ENCODE assay signal across 17 cellular contexts in the genomic region with DNA sequence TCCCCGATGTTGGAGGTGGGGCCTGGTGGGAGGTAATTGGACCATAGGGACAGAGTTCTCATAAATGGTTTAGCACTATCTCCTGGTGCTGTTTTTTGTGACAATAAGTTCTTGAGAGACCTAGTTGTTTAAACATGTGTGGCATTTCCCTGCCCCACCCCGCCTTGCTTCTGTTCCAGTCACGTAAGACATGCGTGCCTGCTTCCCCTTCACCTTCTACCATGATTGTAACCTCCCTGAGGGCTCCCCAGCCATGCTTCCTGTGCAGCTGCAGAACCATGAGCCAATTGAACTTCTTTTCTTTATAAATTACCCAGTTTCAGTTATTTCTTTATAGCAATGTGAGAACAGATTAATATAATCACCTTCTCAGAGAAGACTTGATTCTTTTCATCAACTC. TPM values are rescaled to one million over a fixed set of nuclear protein-coding genes. Genes with fewer than 3 reads are reported as not detected.
A peak's percentile ranks its signal among the peaks of the same experiment; 100 is the strongest.
DNase-seq lines count a peak whose midpoint lies in the region; ATAC-seq and TF ChIP-seq lines count a peak whose summit lies in the region.
"Had no signal": no experiment of that assay in that cellular context is flagged by ENCODE, and none has a peak within 500 bp of the region (broad histone marks: within the 10 kb centered on the region; RNA-seq: fewer than 3 reads in every experiment).

No MANE protein-coding gene starts in this region.

- in situ Hi-C loops in gastrocnemius medialis (cut with MboI; ENCODE audit: low sequenced_read_pairs in 4 of 4): no loop called here

- intact Hi-C loops in gastrocnemius medialis (cut with DNase I; ENCODE audit: low total_unique reads): no loop called here

- no peak overlapping the region for H3K27ac Mint-ChIP-seq in GM23338
- no peak overlapping the region for H3K27ac Mint-ChIP-seq in naive thymus-derived CD8-positive, alpha-beta T cell
- H3K27ac Mint-ChIP-seq: CD14-positive monocyte; CD8-positive, alpha-beta T cell; IgD-negative memory B cell had no signal

- POLR2A ChIA-PET in naive thymus-derived CD8-positive, alpha-beta T cell (lab: Charles Lee): no interaction called here

- H3K4me2 ChIP-seq in DOHH2 (ENCODE audit: low read length) (peak overlapping the region; percentile 5; the same call in 1 of the 2 replicates), GM23338 (no peak overlapping the region)
- H3K4me2 ChIP-seq: A549 had no signal

- peaks cover 6% of the 10 kb centered on the region for H3K27me3 Mint-ChIP-seq in GM23338 (ENCODE audit: insufficient read depth, low read depth, poor library complexity)
- H3K27me3 Mint-ChIP-seq in naive thymus-derived CD8-positive, alpha-beta T cell: peaks cover 0 to 2% (median 1%) of the 10 kb centered on the region in 5 donors

- DNase-seq in GM23338 (ENCODE audit: low spot score) (no peak), epithelial cell of prostate (ENCODE audit: low read depth, low spot score) (no peak), gastrocnemius medialis (no peak)
- DNase-seq in activated naive CD4-positive, alpha-beta T cell treated with anti-CD3 and anti-CD28 coated beads, Interleukin-2, amount 50 U/mL, for 16 hours: no peak
- no peak for DNase-seq in naive thymus-derived CD8-positive, alpha-beta T cell
- DNase-seq: BE2C; CD8-positive, alpha-beta T cell; COR-L47; DMS153; DMS79 treated with DMSO at 0.1 percent for 48 hours; GDM1 had no signal

- peaks cover 34% of the 10 kb centered on the region for H3K4me1 Mint-ChIP-seq in GM23338
- peaks cover 14 to 27% (median 25%) of the 10 kb centered on the region in 4 donors for H3K4me1 Mint-ChIP-seq in naive thymus-derived CD8-positive, alpha-beta T cell

- H3K27ac ChIP-seq in DOHH2 (ENCODE audit: low read depth, low read length) (no peak overlapping the region), GM23338 (ENCODE audit: low read depth) (no peak overlapping the region), epithelial cell of prostate (peak overlapping the region; percentile 36), gastrocnemius medialis (peak overlapping the region; percentile 13 to 92 (median 90))
- H3K27ac ChIP-seq: A549 had no signal

- no peak overlapping the region for H3K4me3 Mint-ChIP-seq in GM23338
- no peak overlapping the region for H3K4me3 Mint-ChIP-seq in naive thymus-derived CD8-positive, alpha-beta T cell
- H3K4me3 Mint-ChIP-seq: CD14-positive monocyte; CD8-positive, alpha-beta T cell had no signal

- H3K9me3 Mint-ChIP-seq in GM23338: no peaks in the 10 kb centered on the region; the same call in 2 of the 3 replicates
- H3K9me3 Mint-ChIP-seq in naive thymus-derived CD8-positive, alpha-beta T cell: no peaks in the 10 kb centered on the region
- H3K9me3 Mint-ChIP-seq: CD8-positive, alpha-beta T cell; IgD-negative memory B cell had no signal

- H3K4me3 ChIP-seq in DOHH2 (ENCODE audit: low read length) (no peak overlapping the region), GM23338 (no peak overlapping the region), gastrocnemius medialis (no peak overlapping the region)
- H3K4me3 ChIP-seq: A549, HAP-1 had no signal

- ATAC-seq in GM23338 (no peak), gastrocnemius medialis (no peak), GM18858 (IDR thresholded peaks at IDR 0.05; ENCODE audit: unreplicated experiment) (no peak)
- no peak for ATAC-seq in naive thymus-derived CD8-positive, alpha-beta T cell
- ATAC-seq: A549; CD8-positive, alpha-beta T cell had no signal

- H3K27me3 ChIP-seq in DOHH2 (ENCODE audit: control insufficient read depth, low read length) (no peaks in the 10 kb centered on the region), GM23338 (ENCODE audit: insufficient read depth) (no peaks in the 10 kb centered on the region), gastrocnemius medialis (no peaks in the 10 kb centered on the region)

- peaks cover 71% of the 10 kb centered on the region for H3K4me1 ChIP-seq in DOHH2 (ENCODE audit: control insufficient read depth, low read length)
- peaks cover 29% of the 10 kb centered on the region for H3K4me1 ChIP-seq in GM23338 (ENCODE audit: insufficient read depth)
- peaks cover 18 to 40% of the 10 kb centered on the region in 2 donors for H3K4me1 ChIP-seq in gastrocnemius medialis
- H3K4me1 ChIP-seq: BE2C had no signal

- H3K9me3 ChIP-seq in DOHH2 (ENCODE audit: control insufficient read depth, insufficient read depth, low read length) (peaks cover 4% of the 10 kb centered on the region; the same call in 1 of the 2 replicates), gastrocnemius medialis (no peaks in the 10 kb centered on the region)
- H3K9me3 ChIP-seq: A549, BE2C, HAP-1 had no signal

- no peak for TF ChIP-seq POLR2A in gastrocnemius medialis (IDR thresholded peaks at IDR 0.05)

- H4K20me1 ChIP-seq in DOHH2 (ENCODE audit: control insufficient read depth, insufficient read depth, low read depth, low read length): no peaks in the 10 kb centered on the region
- no peaks in the 10 kb centered on the region for H4K20me1 ChIP-seq in GM23338 (replicated peaks; ENCODE audit: insufficient read depth)

- H2AFZ ChIP-seq in GM23338: 0 out of 2 replicates have a peak overlapping the region, but pooled peaks have one; percentile 35

- H3K9me2 ChIP-seq in DOHH2 (replicated peaks; ENCODE audit: control insufficient read depth, low read length): no peaks in the 10 kb centered on the region
- no peaks in the 10 kb centered on the region for H3K9me2 ChIP-seq in GM23338 (ENCODE audit: insufficient read depth)

- TF ChIP-seq CTCF in DOHH2 (IDR thresholded peaks at IDR 0.05; ENCODE audit: low read depth, low read length, poor library complexity, severe bottlenecking) (no peak), GM23338 (conservative IDR thresholded peaks at IDR 0.05; ENCODE audit: low read depth in 2 of 2) (no peak), gastrocnemius medialis (IDR thresholded peaks at IDR 0.05 in 4 of 5, conservative IDR thresholded peaks at IDR 0.05 in 1 of 5) (no peak)

- H3K79me2 ChIP-seq in DOHH2 (ENCODE audit: control insufficient read depth, low read length): peaks cover 36% of the 10 kb centered on the region
- H3K79me2 ChIP-seq in GM23338 (replicated peaks; ENCODE audit: insufficient read depth): peaks cover 3% of the 10 kb centered on the region; the same call in 1 of the 2 replicates

- peaks cover 23% of the 10 kb centered on the region for H3K36me3 ChIP-seq in DOHH2 (ENCODE audit: control insufficient read depth, low read length)
- no peaks in the 10 kb centered on the region for H3K36me3 ChIP-seq in GM23338 (ENCODE audit: insufficient read depth)
- H3K36me3 ChIP-seq in gastrocnemius medialis: no peaks in the 10 kb centered on the region
- H3K36me3 ChIP-seq: BE2C, HAP-1 had no signal

- peaks cover 4% of the 10 kb centered on the region for H3F3A ChIP-seq in DOHH2 (ENCODE audit: control insufficient read depth, insufficient read depth)
- H3F3A ChIP-seq in GM23338 (replicated peaks; ENCODE audit: low read depth): peaks cover 10% of the 10 kb centered on the region; the same call in 1 of the 2 replicates

- no peaks in the 10 kb centered on the region for H3K36me3 Mint-ChIP-seq in GM23338 (ENCODE audit: low read depth)
- no peaks in the 10 kb centered on the region for H3K36me3 Mint-ChIP-seq in naive thymus-derived CD8-positive, alpha-beta T cell
- H3K36me3 Mint-ChIP-seq: IgD-negative memory B cell had no signal

TF ChIP-seq in GM23338, 12 proteins besides CTCF, POLR2A, EP300 and RAD21 (continues in another document):
- TF ChIP-seq ZNF331 (CRISPR knock-in tag; IDR thresholded peaks at IDR 0.05; ENCODE audit: low read depth) (no peak), POLR2AphosphoS5 (IDR thresholded peaks at IDR 0.05; ENCODE audit: low read depth) (no peak), JUNB (IDR thresholded peaks at IDR 0.05; ENCODE audit: unreplicated experiment) (no peak)
- TF ChIP-seq, protein P1, sequence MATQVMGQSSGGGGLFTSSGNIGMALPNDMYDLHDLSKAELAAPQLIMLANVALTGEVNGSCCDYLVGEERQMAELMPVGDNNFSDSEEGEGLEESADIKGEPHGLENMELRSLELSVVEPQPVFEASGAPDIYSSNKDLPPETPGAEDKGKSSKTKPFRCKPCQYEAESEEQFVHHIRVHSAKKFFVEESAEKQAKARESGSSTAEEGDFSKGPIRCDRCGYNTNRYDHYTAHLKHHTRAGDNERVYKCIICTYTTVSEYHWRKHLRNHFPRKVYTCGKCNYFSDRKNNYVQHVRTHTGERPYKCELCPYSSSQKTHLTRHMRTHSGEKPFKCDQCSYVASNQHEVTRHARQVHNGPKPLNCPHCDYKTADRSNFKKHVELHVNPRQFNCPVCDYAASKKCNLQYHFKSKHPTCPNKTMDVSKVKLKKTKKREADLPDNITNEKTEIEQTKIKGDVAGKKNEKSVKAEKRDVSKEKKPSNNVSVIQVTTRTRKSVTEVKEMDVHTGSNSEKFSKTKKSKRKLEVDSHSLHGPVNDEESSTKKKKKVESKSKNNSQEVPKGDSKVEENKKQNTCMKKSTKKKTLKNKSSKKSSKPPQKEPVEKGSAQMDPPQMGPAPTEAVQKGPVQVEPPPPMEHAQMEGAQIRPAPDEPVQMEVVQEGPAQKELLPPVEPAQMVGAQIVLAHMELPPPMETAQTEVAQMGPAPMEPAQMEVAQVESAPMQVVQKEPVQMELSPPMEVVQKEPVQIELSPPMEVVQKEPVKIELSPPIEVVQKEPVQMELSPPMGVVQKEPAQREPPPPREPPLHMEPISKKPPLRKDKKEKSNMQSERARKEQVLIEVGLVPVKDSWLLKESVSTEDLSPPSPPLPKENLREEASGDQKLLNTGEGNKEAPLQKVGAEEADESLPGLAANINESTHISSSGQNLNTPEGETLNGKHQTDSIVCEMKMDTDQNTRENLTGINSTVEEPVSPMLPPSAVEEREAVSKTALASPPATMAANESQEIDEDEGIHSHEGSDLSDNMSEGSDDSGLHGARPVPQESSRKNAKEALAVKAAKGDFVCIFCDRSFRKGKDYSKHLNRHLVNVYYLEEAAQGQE (IDR thresholded peaks at IDR 0.05; ENCODE audit: unreplicated experiment): no peak

RNA-seq across cellular contexts. Expression of a gene that starts 2.5 kb away (rescaled TPM):
- 8.0 and 9.0 TPM in 2 replicates for total RNA-seq in GM23338 (2014; rRNA removed; shearing (Covaris generic))
- 3.2 and 4.2 TPM in 2 replicates for polyA plus RNA-seq in GM23338 (2016; fragmentation: Nextera tagmentation; extraction: Ambion mirVana)
- total RNA-seq in gastrocnemius medialis: 10 to 100 TPM in 3 of 4 donors, 1 to 10 TPM in 1; 8.4 to 47.0 (median 31.9) TPM
- total RNA-seq in naive thymus-derived CD8-positive, alpha-beta T cell: 1 to 10 TPM; 4.6 to 6.4 TPM
- polyA plus RNA-seq in naive thymus-derived CD8-positive, alpha-beta T cell: 1 to 10 TPM; 2.1 to 3.6 (median 3.0) TPM

Comparison
In these comparisons a context has a peak if more than half of its experiments do, and no peak if none do; other contexts are left out.
1. H3K27ac ChIP-seq: peak in epithelial cell of prostate (single experiment) and gastrocnemius medialis (4 of 4); none in DOHH2 (single experiment) and GM23338 (single experiment).